Comparison of ENCODE assay signal across 9 cellular contexts in genomic region chr17:61402978-61403845, GRCh38. TPM values are rescaled to one million over a fixed set of nuclear protein-coding genes. Genes with fewer than 3 reads are reported as not detected.
A peak's percentile ranks its signal among the peaks of the same experiment; 100 is the strongest.
DNase-seq lines count a peak whose midpoint lies in the region; ATAC-seq, FAIRE-seq and TF ChIP-seq lines count a peak whose summit lies in the region.
"Had no signal": no experiment of that assay in that cellular context is flagged by ENCODE, and none has a peak within 500 bp of the region (broad histone marks: within the 10 kb centered on the region; RNA-seq: fewer than 3 reads in every experiment).

No MANE protein-coding gene starts in this region.

- H3K27ac Mint-ChIP-seq in H9 = no peak overlapping the region

- no peak overlapping the region for H3K4ac ChIP-seq in H9 (ENCODE audit: low read depth, low read length)

- H3K79me2 ChIP-seq in H9 (ENCODE audit: insufficient read depth, low read length) = no peaks in the 10 kb centered on the region

- H3K9me3 ChIP-seq in H9 (ENCODE audit: control insufficient read depth, low read depth, low read length) (no peaks in the 10 kb centered on the region), Panc1 (ENCODE audit: control insufficient read depth, insufficient read depth, low read depth, low read length) (no peaks in the 10 kb centered on the region), adrenal gland (replicated peaks in 1 of 3) (no peaks in the 10 kb centered on the region)
- H3K9me3 ChIP-seq: pancreas had no signal

- H3K4me1 Mint-ChIP-seq in H9 = peaks cover 21 to 25% of the 10 kb centered on the region in 2 experiments

- H2BK120ac ChIP-seq in H9 (ENCODE audit: low read depth, low read length, poor library complexity, severe bottlenecking) = no peak overlapping the region

- H3K27me3 Mint-ChIP-seq in H9 (ENCODE audit: low read depth) = peaks cover 97% of the 10 kb centered on the region

- H3K56ac ChIP-seq in H9 (ENCODE audit: insufficient read length, low read depth, low read length) = no peak overlapping the region

- peaks cover 6% of the 10 kb centered on the region for H3K23me2 ChIP-seq in H9 (ENCODE audit: insufficient read length, low read depth, low read length, poor library complexity, severe bottlenecking)

- no peaks in the 10 kb centered on the region for H3K36me3 Mint-ChIP-seq in H9 (ENCODE audit: insufficient read depth in 1 of 3, low read depth in 3 of 3)

- no peak for FAIRE-seq in GM19239 (lab: Jason Lieb, UNC)
- FAIRE-seq: pancreas had no signal

- H3K9me3 Mint-ChIP-seq in H9 = peaks cover 0 to 5% of the 10 kb centered on the region in 2 experiments; a peak in 3 of 5 replicates

- no peak overlapping the region for H2AFZ ChIP-seq in H9 (ENCODE audit: low read length)

- TSS peak; percentile 75 for BruUV-seq in Panc1 (replicated peaks; lab: Mats Ljungman, UMichigan)

- H3K27me3 ChIP-seq in H9 (ENCODE audit: insufficient read depth, low read length) = peaks cover 93% of the 10 kb centered on the region
- H3K27me3 ChIP-seq in Panc1 (ENCODE audit: control insufficient read depth, insufficient read depth, low read length) = no peaks in the 10 kb centered on the region
- peaks cover 42% of the 10 kb centered on the region for H3K27me3 ChIP-seq in adrenal gland

- no peak overlapping the region for H2BK20ac ChIP-seq in H9 (ENCODE audit: low read depth, low read length, poor library complexity, severe bottlenecking)

- no peak overlapping the region for H2BK5ac ChIP-seq in H9 (ENCODE audit: insufficient read length, low read length)

- no peak overlapping the region for H4K91ac ChIP-seq in H9 (ENCODE audit: insufficient read length, low read depth, low read length)

- H3K23ac ChIP-seq in H9 (ENCODE audit: insufficient read length, low read depth, low read length) = no peak overlapping the region

- H3T11ph ChIP-seq in H9 (ENCODE audit: low read length) = no peak overlapping the region

- H3K4me3 ChIP-seq in Panc1 (ENCODE audit: low read depth in 2 of 2, low read length in 2 of 2) (no peak overlapping the region; a peak in 1 of 4 replicates), fibroblast of the aortic adventitia (ENCODE audit: low read depth, low read length) (peak overlapping the region; percentile 44), adrenal gland (peak overlapping the region in 1 of 4 donors; percentile 36)

- no peaks in the 10 kb centered on the region for H3K79me1 ChIP-seq in H9 (ENCODE audit: insufficient read depth, low read depth, low read length, poor library complexity, severe bottlenecking)

- H3K27ac ChIP-seq in H9 (ENCODE audit: insufficient read length, low read depth, low read length) (no peak overlapping the region), Panc1 (ENCODE audit: low read length) (no peak overlapping the region), adrenal gland (peak overlapping the region in 2 of 5 donors; percentile 74 to 81)

- WGBS in H9 (ENCODE audit: extremely low coverage, insufficient read length, low lambda C conversion rate) = no CpG with 5 or more reads among the region's 57 CpGs
- WGBS in adrenal gland, 4 donors = 36 to 51% (median 42%) methylated on average over 25 to 57 of the region's 57 CpGs

- intact Hi-C loops in Panc1 (cut with micrococcal nuclease; ENCODE audit: unreplicated experiment) = no loop called here
- intact Hi-C loops in adrenal gland (cut with DNase I) = no loop called here

- no peaks in the 10 kb centered on the region for H3K36me3 ChIP-seq in Panc1 (ENCODE audit: control insufficient read depth, insufficient read depth, low read length)
- H3K36me3 ChIP-seq in adrenal gland (replicated peaks in 1 of 2) = peaks cover 0 to 6% of the 10 kb centered on the region in 2 donors
- H3K36me3 ChIP-seq: pancreas had no signal

- peaks cover 2% of the 10 kb centered on the region for H4K20me1 ChIP-seq in H9 (ENCODE audit: control insufficient read depth, insufficient read depth, insufficient read length)

- TF ChIP-seq CTCF in H9 (conservative IDR thresholded peaks at IDR 0.05) (no peak), Panc1 (IDR thresholded peaks at IDR 0.05) (no peak), fibroblast of the aortic adventitia (IDR thresholded peaks at IDR 0.05; ENCODE audit: insufficient read depth, low read length) (no peak), adrenal gland (IDR thresholded peaks at IDR 0.05) (no peak)

- H2BK15ac ChIP-seq in H9 (ENCODE audit: low read depth, low read length) = no peak overlapping the region

- H3K4me1 ChIP-seq in H9 (ENCODE audit: insufficient read depth, low read length) = no peaks in the 10 kb centered on the region
- peaks cover 16% of the 10 kb centered on the region; the same call in 1 of the 2 replicates for H3K4me1 ChIP-seq in Panc1 (ENCODE audit: control insufficient read depth, insufficient read depth, low read length)
- H3K4me1 ChIP-seq in adrenal gland (replicated peaks in 1 of 2) = peaks cover 17 to 34% of the 10 kb centered on the region in 2 donors

- H2AK5ac ChIP-seq in H9 (ENCODE audit: insufficient read length, low read length) = no peak overlapping the region

- DNase-seq in H9 (peak; percentile 82), Panc1 (ENCODE audit: low read depth, low spot score) (no peak), fibroblast of the aortic adventitia (ENCODE audit: low read depth) (peak; percentile 36), adrenal gland (no peak), GM19239 (ENCODE audit: insufficient read length, low spot score) (no peak), germinal center (ENCODE audit: low spot score) (no peak)
- peak; percentile 40 for DNase-seq in stimulated activated CD8-positive, alpha-beta memory T cell treated with anti-CD3 and anti-CD28 coated beads, Interleukin-4, amount 100 ng/mL, for 48 hours

- H3K4me2 ChIP-seq in H9 (ENCODE audit: insufficient read depth, insufficient read length, low read length) = peak overlapping the region; percentile 30

- POLR2A ChIA-PET in Panc1 (lab: Charles Lee) = no interaction called here

- H4K8ac ChIP-seq in H9 (replicated peaks; ENCODE audit: insufficient read length, low read depth, low read length) = no peak overlapping the region

- peak overlapping the region in 1 of 2 experiments; percentile 37; a peak in 3 of 5 replicates for H3K4me3 Mint-ChIP-seq in H9

- TF ChIP-seq POLR2A in adrenal gland (IDR thresholded peaks at IDR 0.05) = no peak

- no peak overlapping the region for H2BK12ac ChIP-seq in H9 (ENCODE audit: insufficient read length, low read depth, low read length)

- ATAC-seq in Panc1 = no peak
- no peak for ATAC-seq in HG03095 (IDR thresholded peaks at IDR 0.05; ENCODE audit: unreplicated experiment)
- ATAC-seq: pancreas had no signal

- CTCF ChIA-PET in Panc1 (lab: Charles Lee) = no interaction called here

- H4K5ac ChIP-seq in H9 (ENCODE audit: insufficient read length, low read depth, low read length) = no peak overlapping the region

- H3K9ac ChIP-seq in H9 (ENCODE audit: extremely low read depth, insufficient read length, low read length) = no peak overlapping the region

- in situ Hi-C loops in Panc1 (cut with HindIII; ENCODE audit: low pct_unique_long_range_greater_than_20kb, low sequenced_read_pairs) = no loop called here

- no peak overlapping the region for H3K18ac ChIP-seq in H9 (ENCODE audit: insufficient read length, low read depth, low read length)

- no peak overlapping the region; the same call in 1 of the 2 replicates for H3K14ac ChIP-seq in H9 (ENCODE audit: insufficient read depth, low read length)

RNA-seq across cellular contexts. Expression of gene TBX2, which starts 3.6 kb away (rescaled TPM):
- total RNA-seq in H9 (2021) (not detected in 2 replicates), Panc1 (2021; ENCODE audit: unreplicated experiment) (35.6 TPM), fibroblast of the aortic adventitia (ENCODE audit: low replicate concordance) (4.1 and 20.8 TPM in 2 replicates), adrenal gland (10 to 100 TPM in 2 of 8 donors, 1 to 10 TPM in 6; 6.4 to 16.0 (median 7.4) TPM)
- 30.7 TPM for polyA plus RNA-seq in Panc1 (2012; ENCODE audit: insufficient read length)
- polyA plus RNA-seq in adrenal gland = 10 to 100 TPM in 2 of 3 donors, 1 to 10 TPM in 1; 2.4 to 22.1 (median 14.9) TPM

RNA-seq across cellular contexts. Expression of gene TBX4, which starts 49.0 kb away (rescaled TPM):
- not detected in 2 replicates for total RNA-seq in H9 (2021)
- total RNA-seq in Panc1 (2021; ENCODE audit: unreplicated experiment) = not detected
- 0.19 TPM for polyA plus RNA-seq in Panc1 (2012; ENCODE audit: insufficient read length)
- 0.16 TPM in 1 of 2 replicates, not detected in the other for total RNA-seq in fibroblast of the aortic adventitia (ENCODE audit: low replicate concordance)
- under 1 TPM in 3 of 8 donors, not detected in 5; 0.14 to 0.54 (median 0.29) TPM for total RNA-seq in adrenal gland
- polyA plus RNA-seq in adrenal gland = under 1 TPM in 1 of 3 donors, not detected in 2; 0.03 TPM
- total RNA-seq: pancreas had no signal
- polyA plus RNA-seq: pancreas had no signal

Comparison
In these comparisons a context has a peak if more than half of its experiments do, and no peak if none do; other contexts are left out.
1. DNase-seq: peak in H9 (single experiment), fibroblast of the aortic adventitia (single experiment) and stimulated activated CD8-positive, alpha-beta memory T cell treated with anti-CD3 and anti-CD28 coated beads, Interleukin-4, amount 100 ng/mL, for 48 hours (single experiment); none in Panc1 (single experiment), adrenal gland (0 of 7), GM19239 (single experiment) and germinal center (single experiment).